In genomic region chrX:65601126-65601525, GRCh38 we compare ENCODE assay signal across 9 cellular contexts.
DNase-seq lines count a peak whose midpoint lies in the region; ATAC-seq, FAIRE-seq and TF ChIP-seq lines count a peak whose summit lies in the region.
"Had no signal": no experiment of that assay in that cellular context is flagged by ENCODE, and none has a peak within 500 bp of the region (broad histone marks: within the 10 kb centered on the region; RNA-seq: fewer than 3 reads in every experiment).

No MANE protein-coding gene starts in this region.

- no peaks in the 10 kb centered on the region for H3K36me3 ChIP-seq in K562 (ENCODE audit: control insufficient read depth, insufficient read depth, low read length)
- H3K36me3 ChIP-seq in muscle layer of duodenum (ENCODE audit: control insufficient read depth in 1 of 2, insufficient read depth in 2 of 2, low read length in 2 of 2): no peaks in the 10 kb centered on the region
- H3K36me3 ChIP-seq in tibial artery: no peaks in the 10 kb centered on the region

- BruUV-seq in K562 (replicated peaks; lab: Mats Ljungman, UMichigan): no TSS peak

- peaks cover 2% of the 10 kb centered on the region for H3K9me1 ChIP-seq in K562 (ENCODE audit: control insufficient read depth, insufficient read depth, low read length)

- H3K4me2 ChIP-seq in K562 (ENCODE audit: insufficient read depth, low read length): no peak overlapping the region

- no peaks in the 10 kb centered on the region for H3K9me3 Mint-ChIP-seq in activated T-cell treated with anti-CD3 and anti-CD28 coated beads, Interleukin-2, amount 50 U/mL, for 24 hours
- peaks cover 38% of the 10 kb centered on the region for H3K9me3 Mint-ChIP-seq in nephron progenitor cell

- no peak overlapping the region for H3K4me3 Mint-ChIP-seq in activated T-cell treated with anti-CD3 and anti-CD28 coated beads, Interleukin-2, amount 50 U/mL, for 24 hours
- H3K4me3 Mint-ChIP-seq in nephron progenitor cell: no peak overlapping the region

- 43% methylated on average over 1 of the region's 3 CpGs for WGBS in K562 (ENCODE audit: insufficient coverage, low coverage, missing lambda C conversion rate)

- H3K4me1 ChIP-seq in K562 (replicated peaks in 1 of 2; ENCODE audit: control insufficient read depth in 2 of 2, insufficient read depth in 2 of 2, low read length in 2 of 2): peaks cover 0 to 3% of the 10 kb centered on the region in 2 experiments; a peak in 4 of 5 replicates
- H3K4me1 ChIP-seq in muscle layer of duodenum (ENCODE audit: control insufficient read depth in 1 of 2, insufficient read depth in 2 of 2, low read length in 2 of 2): peaks cover under 1 to 13% of the 10 kb centered on the region in 2 donors
- peaks cover 0 to 59% (median 34%) of the 10 kb centered on the region in 4 donors for H3K4me1 ChIP-seq in tibial artery

- no peak overlapping the region for H3K9ac ChIP-seq in K562 (ENCODE audit: insufficient read depth in 1 of 2, low read depth in 2 of 2, low read length in 2 of 2)

- peak overlapping the region; percentile 93 for H3K27ac Mint-ChIP-seq in activated T-cell treated with anti-CD3 and anti-CD28 coated beads, Interleukin-2, amount 50 U/mL, for 24 hours
- no peak overlapping the region for H3K27ac Mint-ChIP-seq in nephron progenitor cell

- CTCF ChIA-PET in K562 (lab: Yijun Ruan, JAX; ENCODE audit: low intra/inter-chr PET ratio): no interaction called here

- in situ Hi-C loops in K562 (cut with MboI): no loop called here

- no peaks in the 10 kb centered on the region for H4K20me1 ChIP-seq in K562 (replicated peaks; ENCODE audit: control insufficient read depth, insufficient read depth, low read length)

- H3K4me1 Mint-ChIP-seq in activated T-cell treated with anti-CD3 and anti-CD28 coated beads, Interleukin-2, amount 50 U/mL, for 24 hours (ENCODE audit: low read depth): peaks cover 75% of the 10 kb centered on the region
- peaks cover 4% of the 10 kb centered on the region for H3K4me1 Mint-ChIP-seq in nephron progenitor cell

- H3K27me3 ChIP-seq in K562 (ENCODE audit: control insufficient read depth in 2 of 2, insufficient read depth in 2 of 2, low read length in 2 of 2) (no peaks in the 10 kb centered on the region), muscle layer of duodenum (ENCODE audit: low read depth, low read length) (no peaks in the 10 kb centered on the region), tibial artery (no peaks in the 10 kb centered on the region)

- no peak overlapping the region for H3K4me3 ChIP-seq in K562
- H3K4me3 ChIP-seq in muscle layer of duodenum (ENCODE audit: low read depth in 1 of 2, low read length in 2 of 2): no peak overlapping the region
- H3K4me3 ChIP-seq in tibial artery: no peak overlapping the region

- H3K9me3 ChIP-seq in K562 (replicated peaks; ENCODE audit: control insufficient read depth, insufficient read depth, low read depth, low read length) (no peaks in the 10 kb centered on the region), muscle layer of duodenum (ENCODE audit: control insufficient read depth in 1 of 2, low read length in 2 of 2) (no peaks in the 10 kb centered on the region), tibial artery (no peaks in the 10 kb centered on the region)

- H3K27me3 Mint-ChIP-seq in activated T-cell treated with anti-CD3 and anti-CD28 coated beads, Interleukin-2, amount 50 U/mL, for 24 hours: peaks cover 9% of the 10 kb centered on the region
- peaks cover 6% of the 10 kb centered on the region for H3K27me3 Mint-ChIP-seq in nephron progenitor cell (ENCODE audit: low read depth, poor library complexity)

- H3K36me3 Mint-ChIP-seq in activated T-cell treated with anti-CD3 and anti-CD28 coated beads, Interleukin-2, amount 50 U/mL, for 24 hours (ENCODE audit: low read depth): no peaks in the 10 kb centered on the region
- no peaks in the 10 kb centered on the region for H3K36me3 Mint-ChIP-seq in nephron progenitor cell (ENCODE audit: low read depth)

- intact Hi-C loops in K562 (cut with micrococcal nuclease) (no loop called here), tibial artery (cut with DNase I; ENCODE audit: low total_unique reads) (no loop called here)

- no peak overlapping the region for H2AFZ ChIP-seq in K562 (ENCODE audit: low read depth, low read length)

- no peak for TF ChIP-seq RAD21 in K562 (CRISPR knock-in tag; conservative IDR thresholded peaks at IDR 0.05 in 1 of 2, IDR thresholded peaks at IDR 0.05 in 1 of 2)

- H3K27ac ChIP-seq in K562 (ENCODE audit: extremely low read depth, low read depth, low read length) (peak overlapping the region; percentile 15; the same call in 1 of the 3 replicates), muscle layer of duodenum (ENCODE audit: low read length) (peak overlapping the region; percentile 71), tibial artery (peak overlapping the region; percentile 87 to 92)

- no peak for TF ChIP-seq EP300 in K562 (IDR thresholded peaks at IDR 0.05; ENCODE audit: low read length)

- peak; percentile 28 for ATAC-seq in K562

- no peak for TF ChIP-seq POLR2A in K562 (conservative IDR thresholded peaks at IDR 0.05)

- FAIRE-seq in K562 (lab: Jason Lieb, UNC): no peak

- no peaks in the 10 kb centered on the region for H3K79me2 ChIP-seq in K562 (ENCODE audit: control insufficient read depth, insufficient read depth, low read length)

- TF ChIP-seq CTCF in K562 (IDR thresholded peaks at IDR 0.05 in 2 of 3, conservative IDR thresholded peaks at IDR 0.05 in 1 of 3; ENCODE audit: insufficient read depth in 2 of 3, low read depth in 1 of 3, low read length in 3 of 3) (no peak), tibial artery (IDR thresholded peaks at IDR 0.05) (no peak), nephron progenitor cell (IDR thresholded peaks at IDR 0.05) (no peak)

- POLR2A ChIA-PET in K562 (lab: Yijun Ruan, JAX): interaction anchor here (0.9 to 1.4 kb wide), 2 partner anchors 11 to 71 kb away, joined by 3 to 6 read pairs; no protein-coding TSS in a partner anchor

- no peak for DNase-seq in activated T-cell treated with anti-CD3 and anti-CD28 coated beads, Interleukin-2, amount 50 U/mL, for 24 hours
- no peak for DNase-seq in activated T-cell treated with anti-CD3 and anti-CD28 coated beads, Interleukin-2, amount 50 U/mL, for 1 hour
- DNase-seq in K562 (ENCODE audit: extremely low read depth in 1 of 4, low spot score in 3 of 4) (no peak), tibial artery (no peak), nephron progenitor cell (no peak), SKM-1 treated with dmso at 0.1 percent for 144 hours (lab: John Stamatoyannopoulos, UW; ENCODE audit: unreplicated experiment) (no peak), GF-D8 (lab: John Stamatoyannopoulos, UW) (no peak)
- DNase-seq: retina had no signal

TF ChIP-seq in K562, 482 proteins besides CTCF, POLR2A, EP300 and RAD21 (continues in another document):
- no peak for TF ChIP-seq HMGN3 (IDR thresholded peaks at IDR 0.05; ENCODE audit: borderline replicate concordance, extremely low read depth, insufficient read length, low read depth, low read length)
- no peak for TF ChIP-seq ZNF408 (CRISPR knock-in tag; IDR thresholded peaks at IDR 0.05; ENCODE audit: low read depth)
- TF ChIP-seq MXD1 (CRISPR knock-in tag; IDR thresholded peaks at IDR 0.05; ENCODE audit: borderline replicate concordance, poor library complexity, severe bottlenecking): no peak
- TF ChIP-seq ZNF212 (CRISPR knock-in tag; IDR thresholded peaks at IDR 0.05): no peak
- TF ChIP-seq DLX4 (CRISPR knock-in tag; IDR thresholded peaks at IDR 0.05): no peak
- TF ChIP-seq NKRF (IDR thresholded peaks at IDR 0.05; ENCODE audit: borderline replicate concordance): no peak
- no peak for TF ChIP-seq SMAD3 (CRISPR knock-in tag; conservative IDR thresholded peaks at IDR 0.05)
- TF ChIP-seq E2F4 (CRISPR knock-in tag; IDR thresholded peaks at IDR 0.05; ENCODE audit: low read depth): no peak
- TF ChIP-seq PREB (CRISPR knock-in tag; IDR thresholded peaks at IDR 0.05): no peak

Comparison
In these comparisons a context has a peak if more than half of its experiments do, and no peak if none do; other contexts are left out.
1. H3K27ac ChIP-seq: peak in every context shown above with its lines; median percentile 90 in tibial artery; 71 in muscle layer of duodenum; 15 in K562.